Comparison of ENCODE assay signal across 26 cellular contexts in the genomic region with DNA sequence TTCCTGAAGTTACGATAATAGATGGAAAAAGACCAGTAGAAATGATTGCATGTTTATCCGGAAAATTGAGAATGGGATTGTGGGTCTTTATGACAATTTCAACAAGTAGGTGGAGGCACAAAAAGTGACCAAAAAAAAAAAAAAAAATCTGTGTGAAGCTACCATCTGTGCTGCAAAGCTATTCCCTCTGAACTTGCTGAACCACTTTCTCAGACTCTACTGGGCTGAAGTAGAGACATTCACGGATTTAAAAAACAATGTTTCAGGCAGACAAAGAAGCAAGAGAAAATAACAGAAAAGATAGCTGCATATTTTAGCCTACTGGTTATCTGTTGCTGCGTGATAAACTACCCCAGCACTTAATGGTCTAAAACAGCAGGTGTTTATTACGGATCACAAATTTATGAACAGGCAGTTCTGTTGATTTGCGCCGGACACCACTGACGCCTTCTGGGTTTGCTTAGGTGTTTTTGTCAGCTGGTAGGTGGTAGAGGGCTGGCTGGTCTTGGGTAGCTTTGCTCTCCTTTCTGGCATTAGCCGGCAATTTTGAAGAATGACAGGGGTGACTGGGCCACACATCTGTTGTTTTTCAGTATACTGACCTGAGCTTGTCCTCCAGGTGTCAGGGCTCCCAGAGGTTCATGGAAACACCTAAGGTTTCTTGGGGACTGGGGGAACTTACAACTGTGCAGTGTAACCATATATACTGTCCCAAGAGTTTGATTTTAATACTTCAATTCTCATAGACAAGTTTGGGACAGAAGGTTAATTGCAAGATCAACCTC.
A peak's percentile ranks its signal among the peaks of the same experiment; 100 is the strongest.
DNase-seq lines count a peak whose midpoint lies in the region; ATAC-seq, FAIRE-seq and TF ChIP-seq lines count a peak whose summit lies in the region.
"Had no signal": no experiment of that assay in that cellular context is flagged by ENCODE, and none has a peak within 500 bp of the region (broad histone marks: within the 10 kb centered on the region; RNA-seq: fewer than 3 reads in every experiment).

No MANE protein-coding gene starts in this region.

- ATAC-seq in body of pancreas (peak; percentile 89), pancreas (peak; percentile 83 to 87 (median 85)), HG03442 (IDR thresholded peaks at IDR 0.05; ENCODE audit: unreplicated experiment) (no peak), T-helper 17 cell (no peak)
- ATAC-seq: A549; CD8-positive, alpha-beta T cell; GM12878 had no signal

- H3K27ac Mint-ChIP-seq in T-helper 17 cell = no peak overlapping the region
- H3K27ac Mint-ChIP-seq: B cell; CD4-positive, alpha-beta T cell; CD8-positive, alpha-beta T cell had no signal

- no peaks in the 10 kb centered on the region for H3K9me3 ChIP-seq in body of pancreas
- H3K9me3 ChIP-seq in pancreas = no peaks in the 10 kb centered on the region
- no peaks in the 10 kb centered on the region for H3K9me3 ChIP-seq in T-helper 17 cell (ENCODE audit: control insufficient read depth, low read length, poor library complexity, severe bottlenecking)
- H3K9me3 ChIP-seq: A549; BLaER1 treated with 17β-estradiol and CSF1 and Interleukin-3, amounts not matched to agents 10 nM and 100 nM had no signal

- H3K27ac ChIP-seq in body of pancreas (peak overlapping the region; percentile 77 to 89 (median 86)), pancreas (peak overlapping the region; percentile 79 to 83 (median 80))
- H3K27ac ChIP-seq: 22Rv1; A549; BLaER1 treated with 17β-estradiol and CSF1 and Interleukin-3, amounts not matched to agents 10 nM and 100 nM; C4-2B had no signal

- peak in 1 of 7 experiments; percentile 8 for TF ChIP-seq CTCF in body of pancreas (IDR thresholded peaks at IDR 0.05)
- no peak for TF ChIP-seq CTCF in pancreas (IDR thresholded peaks at IDR 0.05)

- TF ChIP-seq POLR2A in body of pancreas (IDR thresholded peaks at IDR 0.05) = peak in 1 of 3 donors; percentile 37

- H3K4me3 Mint-ChIP-seq in T-helper 17 cell = no peak overlapping the region
- H3K4me3 Mint-ChIP-seq: B cell; CD4-positive, alpha-beta T cell; CD8-positive, alpha-beta T cell had no signal

- H3K36me3 Mint-ChIP-seq in T-helper 17 cell (ENCODE audit: low read depth) = no peaks in the 10 kb centered on the region
- H3K36me3 Mint-ChIP-seq: CD8-positive, alpha-beta T cell had no signal

- H3K4me1 ChIP-seq in body of pancreas (peaks cover 37% of the 10 kb centered on the region), pancreas (peaks cover 12 to 24% (median 15%) of the 10 kb centered on the region in 3 donors)
- H3K4me1 ChIP-seq: A549; BLaER1 treated with 17β-estradiol and CSF1 and Interleukin-3, amounts not matched to agents 10 nM and 100 nM had no signal

- no peaks in the 10 kb centered on the region for H3K36me3 ChIP-seq in body of pancreas (replicated peaks in 1 of 2; ENCODE audit: insufficient read depth in 1 of 2, low read depth in 2 of 2)
- H3K36me3 ChIP-seq in pancreas = no peaks in the 10 kb centered on the region
- H3K36me3 ChIP-seq: BLaER1 treated with 17β-estradiol and CSF1 and Interleukin-3, amounts not matched to agents 10 nM and 100 nM had no signal

- H3K4me1 Mint-ChIP-seq in T-helper 17 cell = no peaks in the 10 kb centered on the region
- H3K4me1 Mint-ChIP-seq: B cell had no signal

- 33 to 47% methylated on average over 9 of the region's 9 CpGs for WGBS in body of pancreas, 2 donors
- 34 to 37% methylated on average over 9 of the region's 9 CpGs for WGBS in pancreas, 2 donors

- DNase-seq in NCI-H146 (lab: John Stamatoyannopoulos, UW) = peak; percentile 12
- DNase-seq in NCI-H146 treated with DMSO at 0.1 percent for 48 hours (lab: John Stamatoyannopoulos, UW; ENCODE audit: unreplicated experiment) = no peak
- peak; percentile 22 for DNase-seq in COLO668 (lab: John Stamatoyannopoulos, UW; ENCODE audit: unreplicated experiment)
- DNase-seq in body of pancreas = peak; percentile 69 to 84 (median 78)
- peak in 4 of 6 donors; percentile 45 to 80 (median 68) for DNase-seq in pancreas
- no peak for DNase-seq in T-helper 17 cell
- DNase-seq: AML-193; CD4-positive, alpha-beta T cell; CD8-positive, alpha-beta T cell; COR-L47; DMS 273 treated with DMSO at 0.1 percent for 48 hours; DMS153; DMS53; DMS79; DND-41; EL; GDM1 had no signal

- no peak for FAIRE-seq in pancreas (lab: Jason Lieb, UNC)
- FAIRE-seq: A549, GM12878, GM12892, GM18507 had no signal

- intact Hi-C loops in body of pancreas (cut with DNase I) (no loop called here), pancreas (cut with DNase I) (no loop called here)

- H3K4me3 ChIP-seq in body of pancreas (no peak overlapping the region), pancreas (peak overlapping the region in 1 of 4 donors; percentile 14)
- H3K4me3 ChIP-seq: A549; BLaER1 treated with 17β-estradiol and CSF1 and Interleukin-3, amounts not matched to agents 10 nM and 100 nM; GM12878 had no signal

- no peaks in the 10 kb centered on the region for H3K27me3 Mint-ChIP-seq in T-helper 17 cell
- H3K27me3 Mint-ChIP-seq: B cell; CD4-positive, alpha-beta T cell had no signal

- H3K27me3 ChIP-seq in body of pancreas (no peaks in the 10 kb centered on the region), pancreas (no peaks in the 10 kb centered on the region)
- H3K27me3 ChIP-seq: BLaER1 treated with 17β-estradiol and CSF1 and Interleukin-3, amounts not matched to agents 10 nM and 100 nM had no signal

Comparison
In these comparisons a context has a peak if more than half of its experiments do, and no peak if none do; other contexts are left out.
1. DNase-seq: peak in NCI-H146 (single experiment), COLO668 (single experiment), body of pancreas (4 of 4) and pancreas (4 of 6); none in NCI-H146 treated with DMSO at 0.1 percent for 48 hours (single experiment) and T-helper 17 cell (0 of 3).
2. ATAC-seq: peak in body of pancreas (single experiment) and pancreas (4 of 4); none in HG03442 (single experiment) and T-helper 17 cell (single experiment).